In the genomic region with DNA sequence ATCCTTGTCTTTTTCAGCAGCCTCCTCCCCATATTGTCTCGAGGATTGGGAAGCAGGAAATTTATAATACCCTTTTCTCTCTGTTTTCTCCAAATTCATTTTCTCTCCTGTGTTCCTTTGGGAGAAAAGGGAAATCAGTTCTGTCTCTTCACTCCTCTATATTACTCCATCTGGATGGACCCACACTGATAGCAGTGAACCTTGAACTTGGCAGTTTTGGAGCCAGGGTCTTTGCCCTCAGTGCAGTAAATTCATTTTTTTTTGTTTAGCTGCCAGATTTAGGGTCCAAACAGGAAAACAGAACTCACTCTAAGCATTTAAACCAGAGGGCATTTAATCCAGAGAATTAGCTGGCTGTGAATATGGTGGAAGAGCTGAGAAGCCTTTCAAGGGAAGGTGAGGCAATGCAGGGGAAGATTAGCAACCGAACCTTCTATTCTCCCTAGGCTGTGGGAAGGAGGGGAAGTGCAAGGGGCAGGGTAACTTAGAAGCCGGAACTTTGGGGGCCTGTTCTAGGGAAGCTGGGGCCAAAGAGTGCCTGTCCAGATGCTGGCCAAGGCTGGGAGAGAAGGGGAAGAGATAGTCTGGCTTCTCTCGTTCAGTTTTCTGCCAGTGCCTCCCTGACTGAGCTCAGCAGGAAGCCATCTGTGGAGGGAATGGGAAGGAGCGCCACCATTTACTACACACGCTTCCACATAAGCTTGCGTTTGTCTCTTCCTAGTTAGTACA, we compare ENCODE assay signal across 12 cellular contexts. TPM values are rescaled to one million over a fixed set of nuclear protein-coding genes. Genes with fewer than 3 reads are reported as not detected.
DNase-seq lines count a peak whose midpoint lies in the region; FAIRE-seq and TF ChIP-seq lines count a peak whose summit lies in the region.
"Had no signal": no experiment of that assay in that cellular context is flagged by ENCODE, and none has a peak within 500 bp of the region (broad histone marks: within the 10 kb centered on the region; RNA-seq: fewer than 3 reads in every experiment).

No MANE protein-coding gene starts in this region.

- H3K4me1 Mint-ChIP-seq in Calu3 (ENCODE audit: low read depth, unreplicated experiment) = peaks cover 7% of the 10 kb centered on the region
- H3K4me1 Mint-ChIP-seq in astrocyte (ENCODE audit: low read depth, unreplicated experiment) = no peaks in the 10 kb centered on the region

- peak overlapping the region; percentile 32 for H2AFZ ChIP-seq in astrocyte (ENCODE audit: low read depth, low read length)

- no TSS peak for BruUV-seq in Calu3 (replicated peaks; lab: Mats Ljungman, UMichigan)

- no peak for FAIRE-seq in astrocyte (lab: Jason Lieb, UNC)
- FAIRE-seq: G401.6 had no signal

- H3K36me3 ChIP-seq in astrocyte (ENCODE audit: insufficient read depth, low read length) = no peaks in the 10 kb centered on the region
- H3K36me3 ChIP-seq in mesodermal cell (ENCODE audit: control insufficient read depth, insufficient read depth, low read length) = no peaks in the 10 kb centered on the region
- no peaks in the 10 kb centered on the region for H3K36me3 ChIP-seq in brain microvascular endothelial cell (replicated peaks)
- H3K36me3 ChIP-seq: colonic mucosa had no signal

- DNase-seq in Calu3 = no peak
- DNase-seq in Kasumi-1 (lab: John Stamatoyannopoulos, UW) = peak; percentile 74 to 76
- no peak for DNase-seq in astrocyte (ENCODE audit: low read depth)
- DNase-seq in effector CD8-positive, alpha-beta T cell (lab: John Stamatoyannopoulos, UW) = no peak
- no peak for DNase-seq in activated CD4-positive, alpha-beta T cell treated with anti-CD3 and anti-CD28 coated beads, Interleukin-2, amount 50 U/mL, for 4 hours
- DNase-seq in D341Med (ENCODE audit: low spot score) = no peak
- no peak for DNase-seq in brain microvascular endothelial cell
- DNase-seq: colonic mucosa had no signal

- H3K4me3 ChIP-seq in astrocyte (ENCODE audit: insufficient read depth, low read depth, low read length) (no peak overlapping the region), mesodermal cell (ENCODE audit: extremely low read depth, insufficient read depth, low read length, poor library complexity, severe bottlenecking) (no peak overlapping the region), brain microvascular endothelial cell (ENCODE audit: low read depth, low read length) (no peak overlapping the region)
- H3K4me3 ChIP-seq: colonic mucosa had no signal

- TF ChIP-seq CTCF in Calu3 (IDR thresholded peaks at IDR 0.05; ENCODE audit: unreplicated experiment) = no peak
- no peak for TF ChIP-seq CTCF in astrocyte (IDR thresholded peaks at IDR 0.05; ENCODE audit: insufficient read depth, low read depth, low read length)
- TF ChIP-seq CTCF in brain microvascular endothelial cell (IDR thresholded peaks at IDR 0.05; ENCODE audit: low read depth, low read length, missing control alignments) = no peak

- no peaks in the 10 kb centered on the region for H3K9me3 Mint-ChIP-seq in Calu3 (ENCODE audit: low read depth, unreplicated experiment)
- no peaks in the 10 kb centered on the region for H3K9me3 Mint-ChIP-seq in astrocyte (ENCODE audit: unreplicated experiment)

- H3K9ac ChIP-seq in astrocyte (ENCODE audit: low read length) = no peak overlapping the region

- H3K36me3 Mint-ChIP-seq in Calu3 (ENCODE audit: insufficient read depth, unreplicated experiment) (peaks cover 8% of the 10 kb centered on the region), astrocyte (ENCODE audit: low read depth, unreplicated experiment) (no peaks in the 10 kb centered on the region)

- H3K27ac Mint-ChIP-seq in Calu3 (ENCODE audit: unreplicated experiment) (peak overlapping the region; percentile 67), astrocyte (ENCODE audit: unreplicated experiment) (no peak overlapping the region)

- no peaks in the 10 kb centered on the region for H3K79me2 ChIP-seq in astrocyte (ENCODE audit: insufficient read depth, low read length)

- no peak overlapping the region for H3K27ac ChIP-seq in astrocyte (ENCODE audit: low read depth, low read length)
- H3K27ac ChIP-seq in mesodermal cell (ENCODE audit: low read depth, low read length, severe bottlenecking) = peak overlapping the region; percentile 2
- H3K27ac ChIP-seq in brain microvascular endothelial cell = no peak overlapping the region
- H3K27ac ChIP-seq: colonic mucosa had no signal

- CTCF ChIA-PET in Calu3 (lab: Charles Lee) = no interaction called here

- H3K4me1 ChIP-seq in astrocyte (ENCODE audit: insufficient read depth, low read length) = no peaks in the 10 kb centered on the region
- no peaks in the 10 kb centered on the region for H3K4me1 ChIP-seq in mesodermal cell (ENCODE audit: control insufficient read depth, insufficient read depth, low read length, poor library complexity, severe bottlenecking)

- no peaks in the 10 kb centered on the region for H4K20me1 ChIP-seq in astrocyte (ENCODE audit: insufficient read depth, low read length)

- H3K4me2 ChIP-seq in astrocyte (ENCODE audit: low read length) = no peak overlapping the region

- intact Hi-C loops in Calu3 (cut with micrococcal nuclease; ENCODE audit: unreplicated experiment) = no loop called here

- in situ Hi-C loops in brain microvascular endothelial cell (cut with HindIII; ENCODE audit: low pct_ligation_motif_present, low sequenced_read_pairs) = no loop called here

- WGBS in mesodermal cell (ENCODE audit: insufficient coverage in 2 of 2), 2 experiments = 33 to 83% methylated on average over 1 to 2 of the region's 7 CpGs

- H3K27me3 ChIP-seq in astrocyte (ENCODE audit: insufficient read depth, low read length) (peaks cover 28% of the 10 kb centered on the region), brain microvascular endothelial cell (replicated peaks) (peaks cover 4% of the 10 kb centered on the region)
- H3K27me3 ChIP-seq: colonic mucosa had no signal

- no peak overlapping the region for H3K4me3 Mint-ChIP-seq in Calu3 (ENCODE audit: low read depth, unreplicated experiment)
- H3K4me3 Mint-ChIP-seq in astrocyte (ENCODE audit: unreplicated experiment) = no peak overlapping the region

- no peaks in the 10 kb centered on the region for H3K27me3 Mint-ChIP-seq in Calu3 (ENCODE audit: unreplicated experiment)
- H3K27me3 Mint-ChIP-seq in astrocyte (ENCODE audit: low read depth, unreplicated experiment) = no peaks in the 10 kb centered on the region

- no peaks in the 10 kb centered on the region for H3K9me3 ChIP-seq in astrocyte (ENCODE audit: insufficient read depth, low read depth, low read length)
- H3K9me3 ChIP-seq in mesodermal cell (ENCODE audit: control insufficient read depth, low read length) = no peaks in the 10 kb centered on the region
- H3K9me3 ChIP-seq: colonic mucosa had no signal

RNA-seq across cellular contexts. Expression of gene NPR2, which starts 16.3 kb away (rescaled TPM):
- total RNA-seq in Calu3 (2022) (16.8 and 19.2 TPM in 2 replicates), astrocyte (24.6 and 26.1 TPM in 2 replicates)
- polyA plus RNA-seq in mesodermal cell (2013, experiment 1 of 2) = 44.1 TPM
- polyA plus RNA-seq in mesodermal cell (2013, experiment 2 of 2) = 35.2 TPM

RNA-seq across cellular contexts. Expression of gene MSMP, which starts 21.0 kb away (rescaled TPM):
- total RNA-seq in Calu3 (2022) (not detected in 2 replicates), astrocyte (not detected in 2 replicates)
- polyA plus RNA-seq in mesodermal cell (2013, experiment 1 of 2) = 1.4 TPM
- not detected for polyA plus RNA-seq in mesodermal cell (2013, experiment 2 of 2)
- total RNA-seq: MCF 10A, renal cortical epithelial cell had no signal

RNA-seq across cellular contexts. Expression of gene RGP1, which starts 26.0 kb away (rescaled TPM):
- total RNA-seq in Calu3 (2022) = 26.6 and 31.6 TPM in 2 replicates
- 27.2 and 30.0 TPM in 2 replicates for total RNA-seq in astrocyte
- polyA plus RNA-seq in mesodermal cell (2013, experiment 1 of 2) = 19.8 TPM
- polyA plus RNA-seq in mesodermal cell (2013, experiment 2 of 2) = 18.2 TPM

RNA-seq across cellular contexts. Expression of gene GBA2, which starts 26.0 kb away (rescaled TPM):
- 62.4 and 62.7 TPM in 2 replicates for total RNA-seq in Calu3 (2022)
- total RNA-seq in astrocyte = 38.3 and 42.5 TPM in 2 replicates
- 78.5 TPM for polyA plus RNA-seq in mesodermal cell (2013, experiment 1 of 2)
- 58.0 TPM for polyA plus RNA-seq in mesodermal cell (2013, experiment 2 of 2)

RNA-seq across cellular contexts. Expression of gene SPAG8, which starts 37.0 kb away (rescaled TPM):
- 0.97 and 1.2 TPM in 2 replicates for total RNA-seq in Calu3 (2022)
- 0.46 and 0.52 TPM in 2 replicates for total RNA-seq in astrocyte
- polyA plus RNA-seq in mesodermal cell (2013, experiment 1 of 2) = 0.77 TPM
- 0.96 TPM for polyA plus RNA-seq in mesodermal cell (2013, experiment 2 of 2)

Comparison
In these comparisons a context has a peak if more than half of its experiments do, and no peak if none do; other contexts are left out.
1. DNase-seq: peak in Kasumi-1 (2 of 2); none in Calu3 (single experiment), astrocyte (single experiment), effector CD8-positive, alpha-beta T cell (single experiment), activated CD4-positive, alpha-beta T cell treated with anti-CD3 and anti-CD28 coated beads, Interleukin-2, amount 50 U/mL, for 4 hours (0 of 2), D341Med (single experiment) and brain microvascular endothelial cell (single experiment).